Comparison of ENCODE assay signal across 9 cellular contexts in genomic region chr15:23565395-23566069, GRCh38. TPM values are rescaled to one million over a fixed set of nuclear protein-coding genes. Genes with fewer than 3 reads are reported as not detected.
DNase-seq lines count a peak whose midpoint lies in the region; ATAC-seq, FAIRE-seq and TF ChIP-seq lines count a peak whose summit lies in the region.
"Had no signal": no experiment of that assay in that cellular context is flagged by ENCODE, and none has a peak within 500 bp of the region (broad histone marks: within the 10 kb centered on the region; RNA-seq: fewer than 3 reads in every experiment).

Gene MKRN3, plus strand, starts transcription at chr15:23565674. Its CDS starts 109 bp downstream, at chr15:23565783.

- CTCF ChIA-PET in activated CD4-positive, alpha-beta T cell treated with anti-CD3 and anti-CD28 coated beads for 36 hours (lab: Charles Lee), result interaction anchor here (0.7 kb wide), 1 partner anchor 64 kb away, joined by 3 read pairs; no protein-coding TSS in a partner anchor

- no peaks in the 10 kb centered on the region for H3K27me3 ChIP-seq in osteoblast (ENCODE audit: insufficient read depth, low read length)

- H3K36me3 Mint-ChIP-seq in activated CD4-positive, alpha-beta T cell treated with anti-CD3 and anti-CD28 coated beads for 36 hours (ENCODE audit: low read depth), result no peaks in the 10 kb centered on the region
- peaks cover 10% of the 10 kb centered on the region for H3K36me3 Mint-ChIP-seq in endothelial cell (ENCODE audit: low read depth, unreplicated experiment)

- no peaks in the 10 kb centered on the region for H4K20me1 ChIP-seq in osteoblast (ENCODE audit: insufficient read depth, low read length)

- no peak within 1 kb of the TSS for H2AFZ ChIP-seq in osteoblast (ENCODE audit: low read length)

- no peaks in the 10 kb centered on the region for H3K36me3 ChIP-seq in osteoblast (ENCODE audit: insufficient read depth, low read length)

- DNase-seq in D721Med (ENCODE audit: insufficient read length, low spot score) (peak; percentile 36), NCI-H146 (lab: John Stamatoyannopoulos, UW) (peak; percentile 92), endothelial cell (ENCODE audit: low spot score) (peak; percentile 15), osteoblast (ENCODE audit: insufficient read length, low spot score, missing footprints) (peak; percentile 23), GM19239 (ENCODE audit: insufficient read length, low spot score) (no peak)
- peak; percentile 53 for DNase-seq in activated CD4-positive, alpha-beta T cell treated with anti-CD3 and anti-CD28 coated beads for 36 hours

- peak; percentile 64 for ATAC-seq in activated CD4-positive, alpha-beta T cell treated with anti-CD3 and anti-CD28 coated beads for 36 hours
- ATAC-seq in HG02970 (IDR thresholded peaks at IDR 0.05; ENCODE audit: low FRiP score, unreplicated experiment), result no peak
- no peak for ATAC-seq in HG02610 (IDR thresholded peaks at IDR 0.05; ENCODE audit: unreplicated experiment)

- H3K27ac Mint-ChIP-seq in activated CD4-positive, alpha-beta T cell treated with anti-CD3 and anti-CD28 coated beads for 36 hours, result peak within 1 kb of the TSS; percentile 80
- H3K27ac Mint-ChIP-seq in endothelial cell (ENCODE audit: unreplicated experiment), result peak within 1 kb of the TSS; percentile 86

- H3K4me2 ChIP-seq in osteoblast (ENCODE audit: insufficient read depth, low read length), result no peak within 1 kb of the TSS

- H3K4me3 ChIP-seq in osteoblast (ENCODE audit: insufficient read depth, low read length), result peak within 1 kb of the TSS; percentile 58

- peak within 1 kb of the TSS; percentile 68 for H3K4me3 Mint-ChIP-seq in activated CD4-positive, alpha-beta T cell treated with anti-CD3 and anti-CD28 coated beads for 36 hours
- peak within 1 kb of the TSS; percentile 85 for H3K4me3 Mint-ChIP-seq in endothelial cell (ENCODE audit: unreplicated experiment)

- H3K79me2 ChIP-seq in osteoblast (ENCODE audit: insufficient read depth, low read length), result peaks cover 2% of the 10 kb centered on the region

- no peaks in the 10 kb centered on the region for H3K4me1 ChIP-seq in osteoblast (ENCODE audit: insufficient read depth, low read length)

- H3K27ac ChIP-seq in osteoblast (ENCODE audit: low read depth, low read length), result no peak within 1 kb of the TSS

- no peaks in the 10 kb centered on the region for H3K9me3 Mint-ChIP-seq in activated CD4-positive, alpha-beta T cell treated with anti-CD3 and anti-CD28 coated beads for 36 hours (ENCODE audit: low read depth)
- H3K9me3 Mint-ChIP-seq in endothelial cell (ENCODE audit: unreplicated experiment), result peaks cover 14% of the 10 kb centered on the region

- no peak for TF ChIP-seq CTCF in D721Med (IDR thresholded peaks at IDR 0.05; ENCODE audit: insufficient read depth, missing control alignments)
- no peak for TF ChIP-seq CTCF in endothelial cell (IDR thresholded peaks at IDR 0.05; ENCODE audit: unreplicated experiment)
- no peak for TF ChIP-seq CTCF in osteoblast (IDR thresholded peaks at IDR 0.05; ENCODE audit: extremely low read depth, low read depth, low read length)

- POLR2A ChIA-PET in activated CD4-positive, alpha-beta T cell treated with anti-CD3 and anti-CD28 coated beads for 36 hours (lab: Charles Lee), result no interaction called here

- intact Hi-C loops in activated CD4-positive, alpha-beta T cell treated with anti-CD3 and anti-CD28 coated beads for 36 hours (cut with DNase I, micrococcal nuclease), result no loop called here

- H3K4me1 Mint-ChIP-seq in activated CD4-positive, alpha-beta T cell treated with anti-CD3 and anti-CD28 coated beads for 36 hours, result no peaks in the 10 kb centered on the region
- no peaks in the 10 kb centered on the region for H3K4me1 Mint-ChIP-seq in endothelial cell (ENCODE audit: unreplicated experiment)

- H3K27me3 Mint-ChIP-seq in activated CD4-positive, alpha-beta T cell treated with anti-CD3 and anti-CD28 coated beads for 36 hours, result peaks cover 8% of the 10 kb centered on the region
- H3K27me3 Mint-ChIP-seq in endothelial cell (ENCODE audit: unreplicated experiment), result peaks cover 7% of the 10 kb centered on the region

- no peak for FAIRE-seq in D721Med (lab: Jason Lieb, UNC)
- no peak for FAIRE-seq in GM19239 (lab: Jason Lieb, UNC)
- FAIRE-seq: H1 had no signal

- no peaks in the 10 kb centered on the region for H3K9me3 ChIP-seq in osteoblast (ENCODE audit: low read depth, low read length)

RNA-seq across cellular contexts. Expression of gene MKRN3, which starts in this region (rescaled TPM):
- 1 to 10 TPM; 1.4 to 2.2 TPM for total RNA-seq in activated CD4-positive, alpha-beta T cell treated with anti-CD3 and anti-CD28 coated beads for 36 hours
- 0.85 TPM for total RNA-seq in endothelial cell (ENCODE audit: unreplicated experiment)
- total RNA-seq in osteoblast, result 0.36 and 0.59 TPM in 2 replicates
- total RNA-seq: H1 had no signal

Comparison
In these comparisons a context has a peak if more than half of its experiments do, and no peak if none do; other contexts are left out.
1. Peak in DNase-seq in endothelial cell; RNA of the gene not detected or under 1 TPM.
2. Peak in DNase-seq and H3K4me3 ChIP-seq in osteoblast; RNA of the gene not detected or under 1 TPM.